Comparison of ENCODE assay signal across 8 cellular contexts in the genomic region with DNA sequence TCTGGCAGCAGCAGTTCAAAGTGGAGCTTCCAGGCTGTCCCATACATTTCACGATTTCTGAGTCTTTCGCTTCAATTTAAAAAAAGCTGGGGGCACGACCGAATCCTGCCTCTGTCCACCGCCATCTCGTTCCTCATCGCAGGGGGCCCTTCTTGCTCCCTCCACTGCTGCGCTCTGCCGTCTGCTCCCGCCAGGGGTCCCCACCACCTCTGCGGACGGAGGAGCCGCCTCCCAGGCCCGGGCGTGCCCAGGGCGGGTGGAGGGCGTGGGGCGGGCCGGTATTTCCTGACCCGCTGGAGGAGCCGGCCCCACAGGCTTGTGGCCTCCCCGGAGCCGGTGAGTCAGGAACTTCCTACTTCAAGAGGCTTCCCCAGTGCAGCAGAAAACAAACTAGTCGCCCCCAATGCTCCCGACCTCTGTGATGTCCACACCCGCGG. TPM values are rescaled to one million over a fixed set of nuclear protein-coding genes. Genes with fewer than 3 reads are reported as not detected.
DNase-seq lines count a peak whose midpoint lies in the region; ATAC-seq and TF ChIP-seq lines count a peak whose summit lies in the region.

No MANE protein-coding gene starts in this region.

- DNase-seq in AG20443 (ENCODE audit: low spot score) = peak; percentile 97
- peak; percentile 90 for DNase-seq in HuH-7.5 (ENCODE audit: low spot score)
- peak; percentile 72 to 80 for DNase-seq in SHP77 (lab: John Stamatoyannopoulos, UW)
- DNase-seq in activated effector memory CD4-positive, alpha-beta T cell treated with Interleukin-2 at 50 U/mL for 16 hours = peak; percentile 87
- DNase-seq in fibroblast of the conjunctiva (ENCODE audit: low read depth) = peak; percentile 84
- DNase-seq in stimulated activated naive CD8-positive, alpha-beta T cell treated with anti-CD3 and anti-CD28 coated beads, Interleukin-15, Interleukin-2, amounts not matched to agents 100 U/mL and 50 U/mL, for 24 hours = peak; percentile 97

- TF ChIP-seq CTCF in neural cell (IDR thresholded peaks at IDR 0.05; ENCODE audit: poor library complexity, severe bottlenecking) = peak; percentile 56

- no peaks in the 10 kb centered on the region for H3F3A ChIP-seq in neural cell (ENCODE audit: insufficient read depth, low read length, poor library complexity, severe bottlenecking)

- H3K27ac ChIP-seq in neural cell (ENCODE audit: low read length) = no peak overlapping the region

- H3K4me2 ChIP-seq in neural cell (ENCODE audit: low read length) = no peak overlapping the region

- H2AFZ ChIP-seq in neural cell (ENCODE audit: low read depth, low read length) = no peak overlapping the region

- H3K4me3 ChIP-seq in neural cell (ENCODE audit: low read length) = no peak overlapping the region

- H3K36me3 ChIP-seq in neural cell (ENCODE audit: insufficient read depth, low read length) = no peaks in the 10 kb centered on the region

- no peaks in the 10 kb centered on the region for H3K79me2 ChIP-seq in neural cell (replicated peaks; ENCODE audit: insufficient read depth, low read length)

- peak; percentile 32 for ATAC-seq in GM19035 (IDR thresholded peaks at IDR 0.05; ENCODE audit: unreplicated experiment)
- ATAC-seq in stimulated activated naive CD8-positive, alpha-beta T cell treated with anti-CD3 and anti-CD28 coated beads, Interleukin-15, Interleukin-2, amounts not matched to agents 100 U/mL and 50 U/mL, for 24 hours = peak; percentile 48

- no peak for TF ChIP-seq EP300 in neural cell (conservative IDR thresholded peaks at IDR 0.05; ENCODE audit: poor library complexity, severe bottlenecking)

- H3K9ac ChIP-seq in neural cell (ENCODE audit: low read length) = no peak overlapping the region

- H3K9me2 ChIP-seq in neural cell (ENCODE audit: insufficient read depth, low read length) = no peaks in the 10 kb centered on the region

- H3K27me3 ChIP-seq in neural cell (ENCODE audit: insufficient read depth, low read depth, low read length) = no peaks in the 10 kb centered on the region

- peak; percentile 36 for TF ChIP-seq RAD21 in neural cell (conservative IDR thresholded peaks at IDR 0.05)

- no peaks in the 10 kb centered on the region for H3K9me3 ChIP-seq in neural cell (ENCODE audit: low read length)

- no peaks in the 10 kb centered on the region for H4K20me1 ChIP-seq in neural cell (ENCODE audit: insufficient read depth)

TF ChIP-seq in neural cell, 6 proteins besides CTCF, POLR2A, EP300 and RAD21:
- TF ChIP-seq, protein P1, sequence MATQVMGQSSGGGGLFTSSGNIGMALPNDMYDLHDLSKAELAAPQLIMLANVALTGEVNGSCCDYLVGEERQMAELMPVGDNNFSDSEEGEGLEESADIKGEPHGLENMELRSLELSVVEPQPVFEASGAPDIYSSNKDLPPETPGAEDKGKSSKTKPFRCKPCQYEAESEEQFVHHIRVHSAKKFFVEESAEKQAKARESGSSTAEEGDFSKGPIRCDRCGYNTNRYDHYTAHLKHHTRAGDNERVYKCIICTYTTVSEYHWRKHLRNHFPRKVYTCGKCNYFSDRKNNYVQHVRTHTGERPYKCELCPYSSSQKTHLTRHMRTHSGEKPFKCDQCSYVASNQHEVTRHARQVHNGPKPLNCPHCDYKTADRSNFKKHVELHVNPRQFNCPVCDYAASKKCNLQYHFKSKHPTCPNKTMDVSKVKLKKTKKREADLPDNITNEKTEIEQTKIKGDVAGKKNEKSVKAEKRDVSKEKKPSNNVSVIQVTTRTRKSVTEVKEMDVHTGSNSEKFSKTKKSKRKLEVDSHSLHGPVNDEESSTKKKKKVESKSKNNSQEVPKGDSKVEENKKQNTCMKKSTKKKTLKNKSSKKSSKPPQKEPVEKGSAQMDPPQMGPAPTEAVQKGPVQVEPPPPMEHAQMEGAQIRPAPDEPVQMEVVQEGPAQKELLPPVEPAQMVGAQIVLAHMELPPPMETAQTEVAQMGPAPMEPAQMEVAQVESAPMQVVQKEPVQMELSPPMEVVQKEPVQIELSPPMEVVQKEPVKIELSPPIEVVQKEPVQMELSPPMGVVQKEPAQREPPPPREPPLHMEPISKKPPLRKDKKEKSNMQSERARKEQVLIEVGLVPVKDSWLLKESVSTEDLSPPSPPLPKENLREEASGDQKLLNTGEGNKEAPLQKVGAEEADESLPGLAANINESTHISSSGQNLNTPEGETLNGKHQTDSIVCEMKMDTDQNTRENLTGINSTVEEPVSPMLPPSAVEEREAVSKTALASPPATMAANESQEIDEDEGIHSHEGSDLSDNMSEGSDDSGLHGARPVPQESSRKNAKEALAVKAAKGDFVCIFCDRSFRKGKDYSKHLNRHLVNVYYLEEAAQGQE (IDR thresholded peaks at IDR 0.05; ENCODE audit: borderline replicate concordance) = no peak
- TF ChIP-seq SMC3 (conservative IDR thresholded peaks at IDR 0.05; ENCODE audit: poor library complexity) = no peak
- no peak for TF ChIP-seq EZH2 (IDR thresholded peaks at IDR 0.05; ENCODE audit: borderline replicate concordance, insufficient read depth, low read length, poor library complexity, severe bottlenecking)
- no peak for TF ChIP-seq POLR2AphosphoS5 (IDR thresholded peaks at IDR 0.05)

RNA-seq across cellular contexts. Expression of gene USP20, which starts 50.4 kb away (rescaled TPM):
- 34.8 and 39.8 TPM in 2 replicates for polyA plus RNA-seq in neural cell
- polyA minus RNA-seq in neural cell = 30.1 and 32.4 TPM in 2 replicates

RNA-seq across cellular contexts. Expression of gene C9orf78, which starts 50.6 kb away (rescaled TPM):
- 69.5 and 91.3 TPM in 2 replicates for polyA plus RNA-seq in neural cell
- polyA minus RNA-seq in neural cell = 33.1 and 39.7 TPM in 2 replicates
